ENCODE assay signal across 1 cellular context in the genomic region with DNA sequence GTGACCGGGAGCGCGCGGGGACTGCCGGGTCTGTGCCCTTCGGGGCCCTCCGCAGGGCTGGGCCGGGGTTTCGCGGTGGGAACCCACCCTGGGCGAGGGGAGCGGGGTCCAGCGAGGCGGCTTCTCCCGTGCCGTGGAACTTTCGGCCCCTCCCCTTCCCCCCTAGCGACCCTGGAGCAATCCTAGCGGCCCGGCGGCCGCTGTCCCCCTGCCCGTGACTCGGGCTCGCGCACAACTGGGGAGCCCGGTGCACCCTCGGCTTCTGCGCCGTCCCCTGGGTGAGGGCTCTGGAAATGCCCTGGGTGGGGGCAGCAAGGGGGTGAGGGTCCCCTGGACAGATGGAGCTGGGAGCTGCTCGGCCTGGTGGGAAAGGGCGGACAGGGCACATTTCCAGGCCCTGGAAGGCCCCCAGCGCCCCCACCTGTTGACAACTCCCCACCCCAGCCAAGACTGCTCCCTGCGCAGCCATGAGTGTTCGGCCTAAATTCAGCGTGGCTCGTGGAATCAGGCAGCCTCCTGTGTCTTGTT.
TF ChIP-seq lines count a peak whose summit lies in the region.

No MANE protein-coding gene starts in this region.

TF ChIP-seq in K562, 482 proteins besides CTCF, POLR2A, EP300 and RAD21:
- TF ChIP-seq ZBTB33 (CRISPR knock-in tag; IDR thresholded peaks at IDR 0.05), result peak; percentile 46; the same call in 1 of the 2 replicates
- TF ChIP-seq MEIS2 (IDR thresholded peaks at IDR 0.05; ENCODE audit: partially characterized antibody), result no peak
TF ChIP-seq in K562: peak in this region for 1.
